ENCODE assay signal across 8 cellular contexts in the genomic region with DNA sequence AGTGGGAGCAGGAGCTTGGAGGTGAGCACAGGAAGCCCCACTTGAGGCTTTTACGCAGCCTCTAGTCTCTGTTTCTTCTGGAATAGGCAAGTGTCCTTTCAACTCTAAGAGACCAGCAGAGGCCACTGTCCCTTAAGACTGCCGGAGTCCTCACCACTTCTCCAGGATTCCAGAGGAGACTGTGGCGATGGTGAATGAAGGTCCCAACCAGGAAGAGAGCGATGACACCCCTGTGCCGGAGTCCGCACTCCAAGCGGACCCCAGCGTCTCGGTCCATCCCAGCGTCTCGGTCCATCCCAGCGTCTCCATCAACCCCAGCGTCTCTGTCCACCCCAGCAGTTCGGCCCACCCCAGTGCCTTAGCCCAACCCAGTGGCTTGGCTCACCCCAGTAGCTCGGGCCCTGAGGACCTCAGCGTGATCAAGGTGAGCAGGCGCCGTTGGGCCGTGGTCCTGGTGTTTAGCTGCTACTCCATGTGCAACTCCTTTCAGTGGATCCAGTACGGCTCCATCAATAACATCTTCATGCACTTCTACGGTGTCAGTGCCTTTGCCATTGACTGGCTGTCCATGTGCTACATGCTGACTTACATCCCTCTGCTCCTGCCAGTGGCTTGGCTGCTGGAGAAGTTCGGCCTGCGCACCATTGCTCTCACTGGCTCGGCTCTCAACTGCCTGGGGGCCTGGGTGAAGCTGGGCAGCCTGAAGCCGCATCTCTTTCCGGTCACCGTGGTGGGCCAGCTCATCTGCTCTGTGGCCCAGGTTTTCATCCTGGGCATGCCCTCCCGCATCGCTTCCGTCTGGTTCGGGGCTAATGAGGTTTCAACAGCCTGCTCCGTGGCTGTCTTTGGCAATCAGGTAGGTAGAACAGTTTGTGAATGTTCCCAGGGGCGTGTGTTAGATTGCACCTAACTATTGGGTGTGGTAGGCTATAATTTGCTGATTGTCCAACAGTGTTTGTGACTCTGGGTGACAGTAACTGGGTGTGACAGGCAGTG. TPM values are rescaled to one million over a fixed set of nuclear protein-coding genes. Genes with fewer than 3 reads are reported as not detected.
DNase-seq lines count a peak whose midpoint lies in the region; ATAC-seq and TF ChIP-seq lines count a peak whose summit lies in the region.

No MANE protein-coding gene starts in this region.

- peak overlapping the region; percentile 9 for H2AK5ac ChIP-seq in trophoblast cell (ENCODE audit: low read length)

- intact Hi-C loops in HCT116 (cut with micrococcal nuclease) = no loop called here

- H3K4me1 ChIP-seq in BLaER1 (peaks cover 34% of the 10 kb centered on the region), HCT116 (ENCODE audit: control insufficient read depth in 1 of 2, insufficient read depth in 2 of 2, low read length in 2 of 2) (peaks cover 9 to 19% of the 10 kb centered on the region in 2 experiments; a peak in 3 of 4 replicates), trophoblast cell (ENCODE audit: control insufficient read depth in 1 of 2, insufficient read depth in 2 of 2, low read length in 2 of 2) (peaks cover 10% of the 10 kb centered on the region in 2 experiments)

- H2BK12ac ChIP-seq in trophoblast cell (ENCODE audit: low read length) = no peak overlapping the region

- H3K27me3 ChIP-seq in BLaER1 (no peaks in the 10 kb centered on the region), HCT116 (ENCODE audit: insufficient read depth, low read length) (0 out of 2 replicates have a peak, but pooled peaks cover 7% of the 10 kb centered on the region), trophoblast cell (ENCODE audit: insufficient read depth, low read length) (no peaks in the 10 kb centered on the region)

- no peak; a peak in 1 of 6 replicates for TF ChIP-seq CTCF in HCT116 (IDR thresholded peaks at IDR 0.05 in 2 of 3, conservative IDR thresholded peaks at IDR 0.05 in 1 of 3; ENCODE audit: borderline replicate concordance in 1 of 3, insufficient read depth in 1 of 3, low read depth in 2 of 3, low read length in 2 of 3)
- no peak for TF ChIP-seq CTCF in glutamatergic neuron (IDR thresholded peaks at IDR 0.05; ENCODE audit: partially characterized antibody, unreplicated experiment)

- H3K4me3 Mint-ChIP-seq in T-helper 2 cell treated with Interferon-gamma antibody and Interleukin-4, amounts not matched to agents 5 μg/mL and 100 μg/mL, for 36 hours = peak overlapping the region; percentile 90
- peak overlapping the region; percentile 86 for H3K4me3 Mint-ChIP-seq in glutamatergic neuron (ENCODE audit: unreplicated experiment)

- no peak for DNase-seq in HCT116 (ENCODE audit: low read depth, low spot score)
- no peak for DNase-seq in T-helper 2 cell treated with Interferon-gamma antibody and Interleukin-4, amounts not matched to agents 5 μg/mL and 100 μg/mL, for 36 hours (ENCODE audit: low spot score)
- DNase-seq in glutamatergic neuron = no peak
- peak; percentile 55 to 73 for DNase-seq in trophoblast cell
- DNase-seq in activated T-cell treated with anti-CD3 and anti-CD28 coated beads, Interleukin-2, amount 50 U/mL, for 1 hour = no peak
- no peak for DNase-seq in activated CD8-positive, alpha-beta memory T cell treated with anti-CD3 and anti-CD28 coated beads, Interleukin-2, amount 50 U/mL, for 4 hours

- peak; percentile 8; the same call in 1 of the 2 replicates for TF ChIP-seq RAD21 in HCT116 (IDR thresholded peaks at IDR 0.05; ENCODE audit: low read depth)

- peak overlapping the region; percentile 26 for H3K18ac ChIP-seq in trophoblast cell (ENCODE audit: low read length)

- peak overlapping the region; percentile 21 for H4K91ac ChIP-seq in trophoblast cell (ENCODE audit: low read depth, low read length)

- no peaks in the 10 kb centered on the region for H3K9me2 ChIP-seq in HCT116 (ENCODE audit: insufficient read depth)

- no CpG with 5 or more reads among the region's 33 CpGs for WGBS in trophoblast cell (ENCODE audit: extremely low coverage, insufficient coverage, insufficient read length)

- CTCF ChIA-PET in HCT116 (lab: Charles Lee) = interaction anchor here (1.1 to 6.3 kb wide), 6 partner anchors 10 to 773 kb away, joined by 3 to 84 read pairs (median 14); a partner anchor contains a TSS

- H3K9ac ChIP-seq in BLaER1 (peak overlapping the region; percentile 66), HCT116 (ENCODE audit: low read length) (peak overlapping the region; percentile 22; the same call in 1 of the 2 replicates), trophoblast cell (ENCODE audit: low read length) (no peak overlapping the region)

- ATAC-seq in HCT116 (peak; percentile 20; the same call in 1 of the 2 replicates), GM18519 (IDR thresholded peaks at IDR 0.05; ENCODE audit: low FRiP score, unreplicated experiment) (no peak)

- TF ChIP-seq POLR2A in HCT116 (IDR thresholded peaks at IDR 0.05; ENCODE audit: borderline replicate concordance, extremely low read depth, insufficient read depth, insufficient read length) = no peak

- peak overlapping the region; percentile 19 for H4K12ac ChIP-seq in trophoblast cell (ENCODE audit: low read depth, low read length)

- RAD21 ChIA-PET in HCT116 (lab: Charles Lee; ENCODE audit: low non-redundant PET in 1 of 2, low total read pairs in 2 of 2, uncharacterized antibody in 2 of 2, unreplicated experiment in 2 of 2) = interaction anchor here (0.6 to 2.1 kb wide), 3 partner anchors 75 to 415 kb away, joined by 3 to 9 read pairs (median 6); a partner anchor contains a TSS

- H3K79me2 ChIP-seq in HCT116 (ENCODE audit: insufficient read depth, low read length) = no peaks in the 10 kb centered on the region
- peaks cover 4% of the 10 kb centered on the region for H3K79me2 ChIP-seq in trophoblast cell (ENCODE audit: control insufficient read depth, insufficient read depth, low read length, poor library complexity)

- POLR2A ChIA-PET in HCT116 (lab: Charles Lee) = no interaction called here

- no peak overlapping the region for H3K27ac Mint-ChIP-seq in T-helper 2 cell treated with Interferon-gamma antibody and Interleukin-4, amounts not matched to agents 5 μg/mL and 100 μg/mL, for 36 hours
- H3K27ac Mint-ChIP-seq in glutamatergic neuron (ENCODE audit: unreplicated experiment) = no peak overlapping the region

- H3K79me1 ChIP-seq in trophoblast cell (ENCODE audit: low read length) = peaks cover 5% of the 10 kb centered on the region

- peak overlapping the region; percentile 69 for H3K4me3 ChIP-seq in BLaER1
- peak overlapping the region; percentile 50 to 65 for H3K4me3 ChIP-seq in HCT116 (replicated peaks in 1 of 2; ENCODE audit: low read depth in 1 of 2, low read length in 2 of 2)
- H3K4me3 ChIP-seq in trophoblast cell (ENCODE audit: low read depth, low read length) = peak overlapping the region; percentile 75

- H3K4me2 ChIP-seq in BLaER1 = peak overlapping the region; percentile 99
- peak overlapping the region; percentile 93 for H3K4me2 ChIP-seq in HCT116 (ENCODE audit: low read length)
- peak overlapping the region; percentile 99 for H3K4me2 ChIP-seq in trophoblast cell (ENCODE audit: low read length)

- H3K36me3 ChIP-seq in BLaER1 (no peaks in the 10 kb centered on the region), HCT116 (ENCODE audit: control insufficient read depth in 1 of 2, insufficient read depth in 2 of 2, low read length in 2 of 2) (no peaks in the 10 kb centered on the region), trophoblast cell (ENCODE audit: control insufficient read depth in 1 of 2, insufficient read depth in 2 of 2, low read length in 2 of 2) (no peaks in the 10 kb centered on the region)

- H3K4ac ChIP-seq in trophoblast cell (ENCODE audit: low read depth, low read length) = peak overlapping the region; percentile 23

- H2BK120ac ChIP-seq in trophoblast cell (ENCODE audit: insufficient read depth, low read length, poor library complexity) = peak overlapping the region; percentile 12

- H3K23ac ChIP-seq in trophoblast cell (ENCODE audit: low read length) = no peak overlapping the region

- H3K36me3 Mint-ChIP-seq in T-helper 2 cell treated with Interferon-gamma antibody and Interleukin-4, amounts not matched to agents 5 μg/mL and 100 μg/mL, for 36 hours (ENCODE audit: low read depth) = no peaks in the 10 kb centered on the region
- peaks cover 4% of the 10 kb centered on the region for H3K36me3 Mint-ChIP-seq in glutamatergic neuron (ENCODE audit: unreplicated experiment)

- peak overlapping the region; percentile 48 for H4K8ac ChIP-seq in trophoblast cell (ENCODE audit: low read depth, low read length)

- H3K9me3 ChIP-seq in BLaER1 (no peaks in the 10 kb centered on the region), HCT116 (ENCODE audit: control insufficient read depth in 1 of 2, insufficient read depth in 1 of 2, low read depth in 1 of 2, low read length in 2 of 2) (no peaks in the 10 kb centered on the region), trophoblast cell (ENCODE audit: insufficient read depth, low read depth, low read length) (no peaks in the 10 kb centered on the region)

- H4K20me1 ChIP-seq in BLaER1 = no peaks in the 10 kb centered on the region
- H4K20me1 ChIP-seq in HCT116 (ENCODE audit: insufficient read depth) = no peaks in the 10 kb centered on the region

- peak overlapping the region; percentile 45 for H3K14ac ChIP-seq in trophoblast cell (ENCODE audit: low read length)

- BruUV-seq in HCT116 (replicated peaks; lab: Mats Ljungman, UMichigan) = no TSS peak

- H3K27ac ChIP-seq in BLaER1 (no peak overlapping the region), HCT116 (ENCODE audit: low read depth, low read length) (no peak overlapping the region; the same call in 1 of the 2 replicates), trophoblast cell (ENCODE audit: low read depth, low read length) (peak overlapping the region; percentile 70)

- peaks cover 17% of the 10 kb centered on the region for H3K4me1 Mint-ChIP-seq in T-helper 2 cell treated with Interferon-gamma antibody and Interleukin-4, amounts not matched to agents 5 μg/mL and 100 μg/mL, for 36 hours (ENCODE audit: low read depth)
- peaks cover 3% of the 10 kb centered on the region for H3K4me1 Mint-ChIP-seq in glutamatergic neuron (ENCODE audit: low read depth, unreplicated experiment)

- peaks cover 8% of the 10 kb centered on the region for H3K27me3 Mint-ChIP-seq in T-helper 2 cell treated with Interferon-gamma antibody and Interleukin-4, amounts not matched to agents 5 μg/mL and 100 μg/mL, for 36 hours (ENCODE audit: low read depth)
- peaks cover 6% of the 10 kb centered on the region for H3K27me3 Mint-ChIP-seq in glutamatergic neuron (ENCODE audit: unreplicated experiment)

- H2AFZ ChIP-seq in HCT116 (ENCODE audit: low read depth, low read length, poor library complexity, severe bottlenecking) = no peak overlapping the region
- peak overlapping the region; percentile 38 for H2AFZ ChIP-seq in trophoblast cell (ENCODE audit: insufficient read depth, low read length, poor library complexity)

- H3K9me3 Mint-ChIP-seq in T-helper 2 cell treated with Interferon-gamma antibody and Interleukin-4, amounts not matched to agents 5 μg/mL and 100 μg/mL, for 36 hours = no peaks in the 10 kb centered on the region
- H3K9me3 Mint-ChIP-seq in glutamatergic neuron (ENCODE audit: unreplicated experiment) = peaks cover 5% of the 10 kb centered on the region

- peak overlapping the region; percentile 25 for H2BK5ac ChIP-seq in trophoblast cell (ENCODE audit: low read depth, low read length, poor library complexity)

RNA-seq across cellular contexts. Expression of a gene that starts 0.7 kb away (rescaled TPM):
- total RNA-seq in HCT116 (2021; ENCODE audit: unreplicated experiment) = 0.84 TPM
- polyA plus RNA-seq in HCT116 (2012) = 0.40 and 0.61 TPM in 2 replicates
- not detected for total RNA-seq in glutamatergic neuron (ENCODE audit: unreplicated experiment)
- 23.1 and 26.4 TPM in 2 replicates for polyA plus RNA-seq in trophoblast cell (2013)

RNA-seq across cellular contexts. Expression of a gene that starts 56.8 kb away (rescaled TPM):
- 0.69 TPM for total RNA-seq in HCT116 (2021; ENCODE audit: unreplicated experiment)
- polyA plus RNA-seq in HCT116 (2012) = not detected in 2 replicates
- not detected for total RNA-seq in glutamatergic neuron (ENCODE audit: unreplicated experiment)
- 1.9 and 2.2 TPM in 2 replicates for polyA plus RNA-seq in trophoblast cell (2013)

Comparison
In these comparisons a context has a peak if more than half of its experiments do, and no peak if none do; other contexts are left out.
1. DNase-seq: peak in trophoblast cell (2 of 2); none in HCT116 (single experiment), T-helper 2 cell treated with Interferon-gamma antibody and Interleukin-4, amounts not matched to agents 5 μg/mL and 100 μg/mL, for 36 hours (single experiment), glutamatergic neuron (single experiment), activated T-cell treated with anti-CD3 and anti-CD28 coated beads, Interleukin-2, amount 50 U/mL, for 1 hour (single experiment) and activated CD8-positive, alpha-beta memory T cell treated with anti-CD3 and anti-CD28 coated beads, Interleukin-2, amount 50 U/mL, for 4 hours (single experiment).
2. Peak in every context shown above with its lines, with median percentiles within 50 percentile points of each other: H3K4me2 ChIP-seq and H3K4me3 ChIP-seq.